ENCODE assay signal across 12 cellular contexts in the genomic region with DNA sequence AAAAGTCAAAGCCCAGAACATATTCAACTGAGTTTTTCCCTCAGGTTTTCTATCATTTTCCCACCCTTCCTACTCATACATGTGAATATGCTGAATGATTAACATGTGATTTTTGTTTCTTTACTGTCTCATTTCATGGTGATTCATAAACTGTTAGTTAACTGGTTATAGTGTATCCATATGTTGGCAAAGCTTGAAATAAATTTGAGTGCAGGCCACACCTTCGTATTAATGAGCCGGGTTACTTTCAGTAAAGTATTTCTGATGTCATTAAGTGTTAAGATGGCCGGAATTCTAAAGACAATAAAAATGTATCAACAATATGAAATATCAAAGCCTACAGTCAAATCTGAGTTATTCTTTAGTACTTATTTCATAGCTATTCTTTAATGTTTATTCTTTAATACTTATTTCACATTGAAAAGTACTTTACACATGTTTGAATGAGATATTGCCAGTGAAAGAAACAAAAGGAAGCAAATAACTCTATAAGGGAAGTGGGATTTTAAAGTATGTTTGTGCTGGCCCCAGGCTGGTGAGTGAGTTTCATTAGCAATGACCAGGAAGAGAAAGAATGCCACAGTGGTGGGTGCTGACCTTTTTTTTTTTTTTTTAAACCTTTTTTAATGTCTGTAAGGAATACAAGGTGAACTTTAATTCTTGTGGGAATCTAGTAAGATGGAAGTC.
DNase-seq lines count a peak whose midpoint lies in the region; ATAC-seq and TF ChIP-seq lines count a peak whose summit lies in the region.
"Had no signal": no experiment of that assay in that cellular context is flagged by ENCODE, and none has a peak within 500 bp of the region (broad histone marks: within the 10 kb centered on the region; RNA-seq: fewer than 3 reads in every experiment).

No MANE protein-coding gene starts in this region.

- TF ChIP-seq EP300 in SK-N-SH (IDR thresholded peaks at IDR 0.05; ENCODE audit: borderline replicate concordance in 1 of 2, low read depth in 1 of 2, low read length in 1 of 2) = no peak

- POLR2A ChIA-PET in SK-N-SH (lab: Yijun Ruan, JAX) = no interaction called here
- POLR2A ChIA-PET in T-cell (lab: Charles Lee) = interaction anchor here in 1 of 2 donors (0.5 kb wide), 1 partner anchor 806 kb away, joined by 4 read pairs; no protein-coding TSS in a partner anchor

- TF ChIP-seq CTCF in SK-N-SH (IDR thresholded peaks at IDR 0.05) (no peak), breast epithelium (IDR thresholded peaks at IDR 0.05) (no peak), lower lobe of right lung (IDR thresholded peaks at IDR 0.05) (no peak), vagina (IDR thresholded peaks at IDR 0.05) (no peak), spleen (IDR thresholded peaks at IDR 0.05 in 8 of 11, conservative IDR thresholded peaks at IDR 0.05 in 3 of 11) (no peak)

- H3K9me2 ChIP-seq in SK-N-SH = no peaks in the 10 kb centered on the region

- no peaks in the 10 kb centered on the region for H3K36me3 Mint-ChIP-seq in T-cell
- H3K36me3 Mint-ChIP-seq: activated naive CD8-positive, alpha-beta T cell treated with anti-CD3 and anti-CD28 coated beads, Interleukin-2, amount 10 ng/mL, durations not matched to agents 7 days and 5 days; natural killer cell had no signal

- WGBS in SK-N-SH (ENCODE audit: low lambda C conversion rate) = 77% methylated on average over 3 of the region's 3 CpGs
- 82 to 95% (median 89%) methylated on average over 3 of the region's 3 CpGs for WGBS in spleen, 5 donors

- peaks cover 16% of the 10 kb centered on the region for H3F3A ChIP-seq in SK-N-SH (replicated peaks; ENCODE audit: insufficient read depth)

- H3K36me3 ChIP-seq in SK-N-SH (replicated peaks in 1 of 2; ENCODE audit: control insufficient read depth in 1 of 2, insufficient read depth in 2 of 2, low read length in 1 of 2) (no peaks in the 10 kb centered on the region), breast epithelium (no peaks in the 10 kb centered on the region), lower lobe of right lung (no peaks in the 10 kb centered on the region), vagina (no peaks in the 10 kb centered on the region), spleen (no peaks in the 10 kb centered on the region)
- H3K36me3 ChIP-seq: tibial nerve had no signal

- H3K27ac Mint-ChIP-seq in T-cell = no peak overlapping the region
- H3K27ac Mint-ChIP-seq: activated naive CD8-positive, alpha-beta T cell treated with anti-CD3 and anti-CD28 coated beads, Interleukin-2, amount 10 ng/mL, durations not matched to agents 7 days and 5 days; natural killer cell had no signal

- intact Hi-C loops in breast epithelium (cut with DNase I; ENCODE audit: low total_unique reads) (no loop called here), lower lobe of right lung (cut with DNase I) (no loop called here), vagina (cut with DNase I) (no loop called here), spleen (cut with DNase I; ENCODE audit: low total_unique reads) (no loop called here)

- H3K4me1 ChIP-seq in SK-N-SH (ENCODE audit: control insufficient read depth in 1 of 2, insufficient read depth in 2 of 2, low read depth in 1 of 2, low read length in 1 of 2) (peaks cover 18 to 40% of the 10 kb centered on the region in 2 experiments), breast epithelium (peaks cover 0 to 16% of the 10 kb centered on the region in 2 donors), lower lobe of right lung (peaks cover 44% of the 10 kb centered on the region), vagina (peaks cover 31% of the 10 kb centered on the region), spleen (peaks cover 0 to 35% (median 14%) of the 10 kb centered on the region in 6 donors)

- peak overlapping the region; percentile 52 for H2AFZ ChIP-seq in SK-N-SH (ENCODE audit: low read depth)

- no peaks in the 10 kb centered on the region for H3K27me3 ChIP-seq in SK-N-SH (ENCODE audit: insufficient read depth)
- no peaks in the 10 kb centered on the region for H3K27me3 ChIP-seq in breast epithelium
- no peaks in the 10 kb centered on the region for H3K27me3 ChIP-seq in lower lobe of right lung (ENCODE audit: low read depth)
- no peaks in the 10 kb centered on the region for H3K27me3 ChIP-seq in vagina
- no peaks in the 10 kb centered on the region for H3K27me3 ChIP-seq in spleen (replicated peaks in 1 of 7)
- H3K27me3 ChIP-seq: tibial nerve had no signal

- no peaks in the 10 kb centered on the region for H4K20me1 ChIP-seq in SK-N-SH (ENCODE audit: insufficient read depth)

- TF ChIP-seq POLR2A in breast epithelium (IDR thresholded peaks at IDR 0.05) (no peak), vagina (IDR thresholded peaks at IDR 0.05) (no peak), spleen (IDR thresholded peaks at IDR 0.05) (no peak)

- peaks cover 0 to 8% of the 10 kb centered on the region in 2 donors for H3K27me3 Mint-ChIP-seq in T-cell
- H3K27me3 Mint-ChIP-seq: activated naive CD8-positive, alpha-beta T cell treated with anti-CD3 and anti-CD28 coated beads, Interleukin-2, amount 10 ng/mL, durations not matched to agents 7 days and 5 days had no signal

- DNase-seq in SK-N-SH (no peak), breast epithelium (ENCODE audit: low spot score in 2 of 2) (no peak), lower lobe of right lung (no peak), vagina (ENCODE audit: extremely low spot score in 2 of 2) (no peak), spleen (no peak), T-cell (no peak)
- DNase-seq: activated naive CD8-positive, alpha-beta T cell treated with anti-CD3 and anti-CD28 coated beads, Interleukin-2, amount 10 ng/mL, durations not matched to agents 7 days and 5 days; natural killer cell; NCI-H1105 had no signal

- H3K9me3 ChIP-seq in SK-N-SH (no peaks in the 10 kb centered on the region), breast epithelium (no peaks in the 10 kb centered on the region), lower lobe of right lung (no peaks in the 10 kb centered on the region), vagina (no peaks in the 10 kb centered on the region), spleen (no peaks in the 10 kb centered on the region)
- H3K9me3 ChIP-seq: tibial nerve had no signal

- H3K4me3 Mint-ChIP-seq in T-cell = no peak overlapping the region
- H3K4me3 Mint-ChIP-seq: activated naive CD8-positive, alpha-beta T cell treated with anti-CD3 and anti-CD28 coated beads, Interleukin-2, amount 10 ng/mL, durations not matched to agents 7 days and 5 days; natural killer cell had no signal

- peak overlapping the region; percentile 43 for H3K9ac ChIP-seq in SK-N-SH

- H3K27ac ChIP-seq in SK-N-SH (ENCODE audit: low read depth in 2 of 2, low read length in 1 of 2) (peak overlapping the region in 1 of 2 experiments; percentile 87; a peak in 2 of 4 replicates), breast epithelium (peak overlapping the region; percentile 90 to 96), lower lobe of right lung (peak overlapping the region; percentile 83), vagina (peak overlapping the region; percentile 42), spleen (no peak overlapping the region)

- H3K4me1 Mint-ChIP-seq in T-cell = peaks cover 0 to 2% (median 0%) of the 10 kb centered on the region in 3 donors
- H3K4me1 Mint-ChIP-seq: activated naive CD8-positive, alpha-beta T cell treated with anti-CD3 and anti-CD28 coated beads, Interleukin-2, amount 10 ng/mL, durations not matched to agents 7 days and 5 days; natural killer cell had no signal

- H3K9me3 Mint-ChIP-seq in T-cell = no peaks in the 10 kb centered on the region
- H3K9me3 Mint-ChIP-seq: activated naive CD8-positive, alpha-beta T cell treated with anti-CD3 and anti-CD28 coated beads, Interleukin-2, amount 10 ng/mL, durations not matched to agents 7 days and 5 days; natural killer cell had no signal

- CTCF ChIA-PET in SK-N-SH (lab: Yijun Ruan, JAX) = interaction anchor here (1.0 to 1.8 kb wide), 4 partner anchors 9 to 99 kb away, joined by 3 to 5 read pairs (median 4); no protein-coding TSS in a partner anchor
- CTCF ChIA-PET in T-cell (lab: Charles Lee) = no interaction called here

- no peak for ATAC-seq in SK-N-SH treated with all-trans-retinoic acid at 6 μM for 48 hours
- peak in 1 of 2 donors; percentile 34 for ATAC-seq in lower lobe of right lung
- no peak for ATAC-seq in GM21381 (IDR thresholded peaks at IDR 0.05; ENCODE audit: unreplicated experiment)
- no peak for ATAC-seq in T-cell (replicated peaks in 1 of 4)
- ATAC-seq: natural killer cell had no signal

- H3K4me3 ChIP-seq in SK-N-SH (ENCODE audit: low read depth in 2 of 2, low read length in 1 of 2) = no peak overlapping the region; a peak in 1 of 4 replicates
- H3K4me3 ChIP-seq in breast epithelium = peak overlapping the region in 2 of 3 donors; percentile 46 to 52
- peak overlapping the region; percentile 49 for H3K4me3 ChIP-seq in lower lobe of right lung
- peak overlapping the region in 1 of 2 donors; percentile 24 for H3K4me3 ChIP-seq in vagina
- no peak overlapping the region for H3K4me3 ChIP-seq in spleen
- H3K4me3 ChIP-seq: tibial nerve had no signal

- TF ChIP-seq RAD21 in SK-N-SH (IDR thresholded peaks at IDR 0.05; ENCODE audit: low read length) = no peak

- peak overlapping the region; percentile 67; the same call in 1 of the 2 replicates for H3K4me2 ChIP-seq in SK-N-SH

- no peaks in the 10 kb centered on the region for H3K79me2 ChIP-seq in SK-N-SH (ENCODE audit: insufficient read depth)

TF ChIP-seq in SK-N-SH, 30 proteins besides CTCF, POLR2A, EP300 and RAD21 (continues in another document):
- TF ChIP-seq TEAD4 (IDR thresholded peaks at IDR 0.05; ENCODE audit: borderline replicate concordance, insufficient read depth) (no peak), GABPA (IDR thresholded peaks at IDR 0.05; ENCODE audit: low read depth) (no peak)

TF ChIP-seq in SK-N-SH treated with all-trans-retinoic acid at 6 μM for 48 hours, 23 proteins besides CTCF, POLR2A, EP300 and RAD21 (continues in another document):
- no peak for TF ChIP-seq BACH2 (CRISPR knock-in tag; IDR thresholded peaks at IDR 0.05; ENCODE audit: borderline replicate concordance)
- TF ChIP-seq ZFP3 (CRISPR knock-in tag; IDR thresholded peaks at IDR 0.05) = no peak
- no peak for TF ChIP-seq RARB (CRISPR knock-in tag; IDR thresholded peaks at IDR 0.05)
- no peak for TF ChIP-seq ARNTL (CRISPR knock-in tag; IDR thresholded peaks at IDR 0.05; ENCODE audit: borderline replicate concordance, low read depth)
- no peak for TF ChIP-seq SNAI2 (CRISPR knock-in tag; IDR thresholded peaks at IDR 0.05)
- TF ChIP-seq ISL1 (CRISPR knock-in tag; IDR thresholded peaks at IDR 0.05) = no peak
- TF ChIP-seq, protein P1, sequence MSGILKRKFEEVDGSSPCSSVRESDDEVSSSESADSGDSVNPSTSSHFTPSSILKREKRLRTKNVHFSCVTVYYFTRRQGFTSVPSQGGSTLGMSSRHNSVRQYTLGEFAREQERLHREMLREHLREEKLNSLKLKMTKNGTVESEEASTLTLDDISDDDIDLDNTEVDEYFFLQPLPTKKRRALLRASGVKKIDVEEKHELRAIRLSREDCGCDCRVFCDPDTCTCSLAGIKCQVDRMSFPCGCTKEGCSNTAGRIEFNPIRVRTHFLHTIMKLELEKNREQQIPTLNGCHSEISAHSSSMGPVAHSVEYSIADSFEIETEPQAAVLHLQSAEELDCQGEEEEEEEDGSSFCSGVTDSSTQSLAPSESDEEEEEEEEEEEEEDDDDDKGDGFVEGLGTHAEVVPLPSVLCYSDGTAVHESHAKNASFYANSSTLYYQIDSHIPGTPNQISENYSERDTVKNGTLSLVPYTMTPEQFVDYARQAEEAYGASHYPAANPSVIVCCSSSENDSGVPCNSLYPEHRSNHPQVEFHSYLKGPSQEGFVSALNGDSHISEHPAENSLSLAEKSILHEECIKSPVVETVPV (CRISPR knock-in tag; IDR thresholded peaks at IDR 0.05) = no peak

Comparison
In these comparisons a context has a peak if more than half of its experiments do, and no peak if none do; other contexts are left out.
1. H3K27ac ChIP-seq: peak in breast epithelium (2 of 2), lower lobe of right lung (single experiment) and vagina (single experiment); none in spleen (0 of 8).
2. H3K4me3 ChIP-seq: peak in breast epithelium (2 of 3) and lower lobe of right lung (single experiment); none in SK-N-SH (0 of 2) and spleen (0 of 8).